ENCODE assay signal across 8 cellular contexts in the genomic region with DNA sequence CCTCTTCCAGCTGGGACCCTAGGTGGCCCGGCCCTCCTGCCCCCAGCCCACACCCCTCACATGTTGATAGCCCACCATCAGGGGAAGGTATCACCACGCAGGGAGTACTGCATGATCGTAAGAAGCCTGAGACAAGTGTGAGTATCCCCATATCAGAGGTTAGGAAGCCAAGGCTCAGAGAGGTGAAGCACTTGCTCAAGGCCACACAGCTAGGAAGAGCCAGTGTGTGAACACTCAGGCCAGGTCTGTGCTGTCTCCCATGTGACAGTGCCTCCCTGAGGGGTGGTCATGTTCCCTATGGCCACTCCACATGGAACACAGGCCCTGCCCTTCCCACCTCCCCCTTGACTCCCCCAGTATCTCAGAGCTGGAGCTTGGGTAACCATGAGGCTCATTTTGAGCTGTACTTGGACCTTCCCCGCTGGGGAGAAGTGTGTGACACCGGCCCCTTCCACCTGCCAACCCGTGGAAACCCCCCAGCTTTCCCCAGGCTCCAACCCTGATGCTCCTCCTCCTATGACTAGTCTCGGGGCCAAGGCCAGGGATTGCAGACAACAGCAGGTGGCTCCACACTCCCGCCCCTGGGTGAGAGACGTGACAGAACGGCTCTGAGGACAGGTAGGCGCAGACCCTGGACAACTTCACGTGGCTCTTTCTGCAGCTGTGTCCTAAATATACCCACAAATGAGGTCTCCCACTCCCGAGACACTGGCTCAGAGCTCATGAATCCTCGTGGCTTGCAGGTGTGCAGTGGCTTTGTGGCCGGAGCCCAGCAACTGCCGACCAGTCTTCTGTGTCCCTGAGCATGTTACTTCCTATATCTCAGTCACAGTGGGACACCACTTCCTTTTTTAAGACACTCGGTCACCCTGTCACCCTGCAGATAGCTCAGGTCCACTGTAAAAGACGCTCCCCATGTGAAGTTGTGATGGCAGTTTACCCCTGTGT. TPM values are rescaled to one million over a fixed set of nuclear protein-coding genes. Genes with fewer than 3 reads are reported as not detected.
A peak's percentile ranks its signal among the peaks of the same experiment; 100 is the strongest.
DNase-seq lines count a peak whose midpoint lies in the region; ATAC-seq and TF ChIP-seq lines count a peak whose summit lies in the region.

No MANE protein-coding gene starts in this region.

- peak; percentile 83 for ATAC-seq in GM19397 (IDR thresholded peaks at IDR 0.05; ENCODE audit: unreplicated experiment)
- peak; percentile 80 for ATAC-seq in HG03439 (IDR thresholded peaks at IDR 0.05; ENCODE audit: unreplicated experiment)
- ATAC-seq in activated CD8-positive, alpha-beta memory T cell treated with anti-CD3 and anti-CD28 coated beads, Interleukin-2, amount 10 ng/mL, durations not matched to agents 7 days and 5 days: peak; percentile 85

- CTCF ChIA-PET in activated CD8-positive, alpha-beta memory T cell treated with anti-CD3 and anti-CD28 coated beads, Interleukin-2, amount 10 ng/mL, durations not matched to agents 7 days and 5 days (lab: Charles Lee): interaction anchor here (0.7 to 6.5 kb wide), 10 partner anchors 10 to 629 kb away, joined by 3 to 83 read pairs (median 3); a partner anchor contains a TSS

- H3K36me3 Mint-ChIP-seq in activated CD8-positive, alpha-beta memory T cell treated with anti-CD3 and anti-CD28 coated beads, Interleukin-2, amount 10 ng/mL, durations not matched to agents 7 days and 5 days: no peaks in the 10 kb centered on the region

- H3K27ac Mint-ChIP-seq in activated CD8-positive, alpha-beta memory T cell treated with anti-CD3 and anti-CD28 coated beads, Interleukin-2, amount 10 ng/mL, durations not matched to agents 7 days and 5 days: peak overlapping the region; percentile 48

- peak; percentile 77 for TF ChIP-seq CTCF in GM10266 (IDR thresholded peaks at IDR 0.05; ENCODE audit: control insufficient read depth, insufficient read depth, low read depth, missing control alignments)
- TF ChIP-seq CTCF in prostate gland (IDR thresholded peaks at IDR 0.05): peak in 3 of 4 experiments; percentile 7 to 45 (median 25)
- TF ChIP-seq CTCF in vagina (IDR thresholded peaks at IDR 0.05): no peak
- no peak for TF ChIP-seq CTCF in brain microvascular endothelial cell (IDR thresholded peaks at IDR 0.05; ENCODE audit: low read depth, low read length, missing control alignments)

- no peaks in the 10 kb centered on the region for H3K27me3 Mint-ChIP-seq in activated CD8-positive, alpha-beta memory T cell treated with anti-CD3 and anti-CD28 coated beads, Interleukin-2, amount 10 ng/mL, durations not matched to agents 7 days and 5 days

- intact Hi-C loops in prostate gland (cut with DNase I) (no loop called here), vagina (cut with DNase I) (loop anchor here (5.0 kb wide), 1 partner anchor 54 kb away; a partner anchor contains a TSS)

- H3K9me3 Mint-ChIP-seq in activated CD8-positive, alpha-beta memory T cell treated with anti-CD3 and anti-CD28 coated beads, Interleukin-2, amount 10 ng/mL, durations not matched to agents 7 days and 5 days (ENCODE audit: low read depth): no peaks in the 10 kb centered on the region

- H3K36me3 ChIP-seq in prostate gland (no peaks in the 10 kb centered on the region), vagina (peaks cover 0 to 24% of the 10 kb centered on the region in 2 donors), brain microvascular endothelial cell (replicated peaks) (no peaks in the 10 kb centered on the region)

- H3K4me3 ChIP-seq in prostate gland: no peak overlapping the region
- no peak overlapping the region for H3K4me3 ChIP-seq in vagina
- no peak overlapping the region for H3K4me3 ChIP-seq in brain microvascular endothelial cell (ENCODE audit: low read depth, low read length)

- 72% methylated on average over 18 of the region's 18 CpGs for WGBS in prostate gland

- peaks cover 16% of the 10 kb centered on the region for H3K4me1 Mint-ChIP-seq in activated CD8-positive, alpha-beta memory T cell treated with anti-CD3 and anti-CD28 coated beads, Interleukin-2, amount 10 ng/mL, durations not matched to agents 7 days and 5 days

- H3K4me3 Mint-ChIP-seq in activated CD8-positive, alpha-beta memory T cell treated with anti-CD3 and anti-CD28 coated beads, Interleukin-2, amount 10 ng/mL, durations not matched to agents 7 days and 5 days: no peak overlapping the region

- H3K4me1 ChIP-seq in prostate gland (replicated peaks) (no peaks in the 10 kb centered on the region), vagina (peaks cover 27% of the 10 kb centered on the region)

- in situ Hi-C loops in brain microvascular endothelial cell (cut with HindIII; ENCODE audit: low pct_ligation_motif_present, low sequenced_read_pairs): no loop called here

- TF ChIP-seq POLR2A in prostate gland (IDR thresholded peaks at IDR 0.05): no peak
- no peak for TF ChIP-seq POLR2A in vagina (IDR thresholded peaks at IDR 0.05)

- no peak overlapping the region for H3K27ac ChIP-seq in prostate gland
- H3K27ac ChIP-seq in vagina: no peak overlapping the region
- H3K27ac ChIP-seq in brain microvascular endothelial cell: no peak overlapping the region

- H3K9me3 ChIP-seq in prostate gland (no peaks in the 10 kb centered on the region), vagina (no peaks in the 10 kb centered on the region)

- H3K27me3 ChIP-seq in prostate gland (replicated peaks; ENCODE audit: insufficient read depth) (no peaks in the 10 kb centered on the region), vagina (no peaks in the 10 kb centered on the region), brain microvascular endothelial cell (replicated peaks) (no peaks in the 10 kb centered on the region)

- peak; percentile 84 for DNase-seq in GM10266 (ENCODE audit: extremely low spot score)
- peak; percentile 71 for DNase-seq in activated CD8-positive, alpha-beta memory T cell treated with anti-CD3 and anti-CD28 coated beads, Interleukin-2, amount 10 ng/mL, durations not matched to agents 7 days and 5 days
- no peak for DNase-seq in prostate gland (ENCODE audit: low spot score)
- no peak for DNase-seq in HuH-7.5 (ENCODE audit: low spot score)
- DNase-seq in vagina (ENCODE audit: extremely low spot score in 2 of 2): no peak
- no peak for DNase-seq in brain microvascular endothelial cell

RNA-seq across cellular contexts. Expression of a gene that starts 55.3 kb away (rescaled TPM):
- total RNA-seq in activated CD8-positive, alpha-beta memory T cell treated with anti-CD3 and anti-CD28 coated beads, Interleukin-2, amount 10 ng/mL, durations not matched to agents 7 days and 5 days: under 1 TPM; 0.53 to 0.98 TPM
- total RNA-seq in prostate gland (10 to 100 TPM; 18.7 to 28.2 TPM), vagina (58.2 TPM)

Comparison
In these comparisons a context has a peak if more than half of its experiments do, and no peak if none do; other contexts are left out.
1. DNase-seq: peak in GM10266 (single experiment) and activated CD8-positive, alpha-beta memory T cell treated with anti-CD3 and anti-CD28 coated beads, Interleukin-2, amount 10 ng/mL, durations not matched to agents 7 days and 5 days (single experiment); none in prostate gland (single experiment), HuH-7.5 (single experiment), vagina (0 of 2) and brain microvascular endothelial cell (single experiment).
2. CTCF ChIP-seq: peak in GM10266 (single experiment) and prostate gland (3 of 4); none in vagina (0 of 3) and brain microvascular endothelial cell (single experiment).
3. RNA of a gene that starts 55.3 kb away (total RNA-seq): 58.2 TPM in vagina (single experiment) and 18.7 to 28.2 TPM in prostate gland; 0.53 to 0.98 TPM in activated CD8-positive, alpha-beta memory T cell treated with anti-CD3 and anti-CD28 coated beads, Interleukin-2, amount 10 ng/mL, durations not matched to agents 7 days and 5 days; every median in the first group is over 4 times any median in the second.
4. Peak in every context shown above with its lines, with median percentiles within 50 percentile points of each other: ATAC-seq.